Comparison of ENCODE assay signal across 20 cellular contexts in genomic region chr19:13005861-13006370, GRCh38. TPM values are rescaled to one million over a fixed set of nuclear protein-coding genes. Genes with fewer than 3 reads are reported as not detected.
DNase-seq lines count a peak whose midpoint lies in the region; ATAC-seq and TF ChIP-seq lines count a peak whose summit lies in the region.
"Had no signal": no experiment of that assay in that cellular context is flagged by ENCODE, and none has a peak within 500 bp of the region (broad histone marks: within the 10 kb centered on the region; RNA-seq: fewer than 3 reads in every experiment).

No MANE protein-coding gene starts in this region.

- H3K4me1 ChIP-seq in ascending aorta (peaks cover 41 to 81% of the 10 kb centered on the region in 2 donors), prostate gland (replicated peaks) (peaks cover 67% of the 10 kb centered on the region), tibial nerve (peaks cover 0 to 97% (median 47%) of the 10 kb centered on the region in 4 donors)

- H3K36me3 ChIP-seq in ascending aorta: peaks cover 0 to 7% of the 10 kb centered on the region in 2 donors
- H3K36me3 ChIP-seq in prostate gland: no peaks in the 10 kb centered on the region
- peaks cover 0 to 4% (median 0%) of the 10 kb centered on the region in 3 donors for H3K36me3 ChIP-seq in tibial nerve
- H3K36me3 ChIP-seq: neutrophil had no signal

- DNase-seq in NCI-H1417 (lab: John Stamatoyannopoulos, UW): peak in 2 of 3 experiments; percentile 13 to 38
- no peak for DNase-seq in NCI-H1417 treated with DMSO at 0.1 percent for 48 hours (lab: John Stamatoyannopoulos, UW)
- no peak for DNase-seq in ascending aorta (ENCODE audit: low spot score in 2 of 2)
- DNase-seq in prostate gland (ENCODE audit: low spot score): no peak
- no peak for DNase-seq in tibial nerve (ENCODE audit: low spot score in 2 of 2)
- DNase-seq in GM13977 (ENCODE audit: low spot score): no peak
- DNase-seq in NCI-H524 (lab: John Stamatoyannopoulos, UW): no peak
- DNase-seq: activated CD4-positive, alpha-beta T cell treated with anti-CD3 and anti-CD28 coated beads, Interleukin-2, amount 50 U/mL, for 4 hours; cerebellar nuclear complex; HFFc6; Karpas-422; NCI-H1436; NCI-H2171; NK-92 treated with Interleukin-12 subunit alpha and Interleukin-12 subunit beta, amount 100 ng/mL, for 24 hours; stimulated activated naive CD8-positive, alpha-beta T cell treated with anti-CD3 and anti-CD28 coated beads, Interleukin-15, amount 100 ng/mL, for 72 hours; T-helper 1 cell had no signal

- H3K27ac ChIP-seq in ascending aorta: peak overlapping the region; percentile 95 to 98
- peak overlapping the region; percentile 96 to 97 for H3K27ac ChIP-seq in prostate gland
- H3K27ac ChIP-seq in tibial nerve: peak overlapping the region in 3 of 4 donors; percentile 11 to 67 (median 24)
- H3K27ac ChIP-seq: neutrophil had no signal

- WGBS in prostate gland: 22% methylated on average over 12 of the region's 12 CpGs
- 75 to 79% methylated on average over 12 of the region's 12 CpGs for WGBS in tibial nerve, 2 donors

- TF ChIP-seq POLR2A in prostate gland (IDR thresholded peaks at IDR 0.05) (no peak), tibial nerve (IDR thresholded peaks at IDR 0.05) (no peak)

- intact Hi-C loops in ascending aorta (cut with DNase I) (no loop called here), prostate gland (cut with DNase I) (no loop called here)

- no peak for TF ChIP-seq EP300 in tibial nerve (IDR thresholded peaks at IDR 0.05)

- TF ChIP-seq CTCF in ascending aorta (IDR thresholded peaks at IDR 0.05) (no peak), prostate gland (IDR thresholded peaks at IDR 0.05) (no peak), tibial nerve (IDR thresholded peaks at IDR 0.05) (no peak), GM13977 (IDR thresholded peaks at IDR 0.05; ENCODE audit: extremely low read depth, insufficient read depth, missing control alignments) (no peak)

- H3K27me3 ChIP-seq in ascending aorta (no peaks in the 10 kb centered on the region), prostate gland (replicated peaks; ENCODE audit: insufficient read depth) (no peaks in the 10 kb centered on the region), tibial nerve (no peaks in the 10 kb centered on the region)

- peak overlapping the region in 1 of 2 donors; percentile 58 for H3K4me3 ChIP-seq in ascending aorta
- peak overlapping the region in 1 of 2 donors; percentile 19 for H3K4me3 ChIP-seq in prostate gland
- no peak overlapping the region for H3K4me3 ChIP-seq in tibial nerve

- no peak for ATAC-seq in GM19395 (IDR thresholded peaks at IDR 0.05; ENCODE audit: unreplicated experiment)
- ATAC-seq: left lobe of liver; stimulated activated naive CD8-positive, alpha-beta T cell treated with anti-CD3 and anti-CD28 coated beads, Interleukin-15, amount 100 ng/mL, for 72 hours had no signal

- in situ Hi-C loops in GM13977 (cut with MboI; ENCODE audit: low pct_unique_long_range_greater_than_20kb, low sequenced_read_pairs, unreplicated experiment): no loop called here

- H3K9me3 ChIP-seq in ascending aorta: no peaks in the 10 kb centered on the region
- H3K9me3 ChIP-seq in prostate gland: no peaks in the 10 kb centered on the region
- H3K9me3 ChIP-seq in tibial nerve: no peaks in the 10 kb centered on the region
- H3K9me3 ChIP-seq: neutrophil had no signal

RNA-seq across cellular contexts. Expression of gene NFIX, which starts 10.6 kb away (rescaled TPM):
- total RNA-seq in ascending aorta (76.5 TPM), prostate gland (100 to 1,000 TPM; 185 to 286 TPM), tibial nerve (10 to 100 TPM; 39.8 to 55.8 (median 48.2) TPM)

RNA-seq across cellular contexts. Expression of gene DAND5, which starts 36.5 kb away (rescaled TPM):
- total RNA-seq in ascending aorta (not detected), prostate gland (1 to 10 TPM in 1 of 2 donors, not detected in 1; 1.8 TPM), tibial nerve (not detected)
- total RNA-seq: fibroblast of villous mesenchyme, HFFc6, left lobe of liver had no signal

RNA-seq across cellular contexts. Expression of gene GADD45GIP1, which starts 48.9 kb away (rescaled TPM):
- total RNA-seq in ascending aorta (42.7 TPM), prostate gland (10 to 100 TPM; 29.9 to 58.7 TPM), tibial nerve (10 to 100 TPM; 41.4 to 68.8 (median 53.5) TPM)

Comparison
In these comparisons a context has a peak if more than half of its experiments do, and no peak if none do; other contexts are left out.
1. DNase-seq: peak in NCI-H1417 (2 of 3); none in NCI-H1417 treated with DMSO at 0.1 percent for 48 hours (single experiment), ascending aorta (0 of 2), prostate gland (single experiment), tibial nerve (0 of 2), GM13977 (single experiment) and NCI-H524 (0 of 2).
2. H3K27ac ChIP-seq: peak in every context shown above with its lines; median percentile 96 in ascending aorta; 96 in prostate gland; 24 in tibial nerve.